Comparison of ENCODE assay signal across 2 cellular contexts in genomic region chr2:73253901-73254300, GRCh38.
TF ChIP-seq lines count a peak whose summit lies in the region.

No MANE protein-coding gene starts in this region.

TF ChIP-seq in GM12891, 5 proteins besides CTCF, POLR2A, EP300 and RAD21:
- no peak for TF ChIP-seq TAF1 (IDR thresholded peaks at IDR 0.05; ENCODE audit: low read depth, low read length)
- peak; percentile 38; the same call in 1 of the 2 replicates for TF ChIP-seq POLR2AphosphoS5 (IDR thresholded peaks at IDR 0.05; ENCODE audit: low read depth, low read length)
- TF ChIP-seq PAX5 (IDR thresholded peaks at IDR 0.05; ENCODE audit: insufficient read depth, low read length, severe bottlenecking), result no peak
- no peak for TF ChIP-seq POU2F2 (IDR thresholded peaks at IDR 0.05; ENCODE audit: low read depth, low read length)
- TF ChIP-seq SPI1 (IDR thresholded peaks at IDR 0.05; ENCODE audit: low read depth, low read length), result peak; percentile 83

TF ChIP-seq in GM12878, 131 proteins besides CTCF, POLR2A, EP300 and RAD21:
- TF ChIP-seq SPI1 (IDR thresholded peaks at IDR 0.05; ENCODE audit: borderline replicate concordance, insufficient read depth, low read depth, low read length), result peak; percentile 78; the same call in 1 of the 2 replicates
- TF ChIP-seq NR2C2 (IDR thresholded peaks at IDR 0.05; ENCODE audit: borderline replicate concordance, control insufficient read depth, insufficient read length, low read depth), result no peak
- TF ChIP-seq POLR2AphosphoS5 (IDR thresholded peaks at IDR 0.05; ENCODE audit: low read length), result 0 out of 2 replicates have a peak, but pooled peaks have one; percentile 25
- no peak for TF ChIP-seq BHLHE40 (IDR thresholded peaks at IDR 0.05; ENCODE audit: borderline replicate concordance in 1 of 2, low read depth in 2 of 2, low read length in 1 of 2)
- TF ChIP-seq YBX1 (IDR thresholded peaks at IDR 0.05), result no peak
